21 cellular contexts compared by ENCODE assay signal in genomic region chr10:121500591-121501341, GRCh38.
DNase-seq lines count a peak whose midpoint lies in the region; TF ChIP-seq lines count a peak whose summit lies in the region.
"Had no signal": no experiment of that assay in that cellular context is flagged by ENCODE, and none has a peak within 500 bp of the region (broad histone marks: within the 10 kb centered on the region; RNA-seq: fewer than 3 reads in every experiment).

No MANE protein-coding gene starts in this region.

- intact Hi-C loops in stomach (cut with DNase I; ENCODE audit: low total_unique reads) = no loop called here

- H2AFZ ChIP-seq in trophoblast cell (ENCODE audit: insufficient read depth, low read length, poor library complexity) = no peak overlapping the region

- no peaks in the 10 kb centered on the region for H3K4me1 ChIP-seq in endodermal cell (ENCODE audit: control insufficient read depth, insufficient read depth, low read length)
- peaks cover 0 to 3% of the 10 kb centered on the region in 2 experiments for H3K4me1 ChIP-seq in trophoblast cell (ENCODE audit: control insufficient read depth in 1 of 2, insufficient read depth in 2 of 2, low read length in 2 of 2)
- H3K4me1 ChIP-seq in stomach = peaks cover 0 to 5% (median 2%) of the 10 kb centered on the region in 4 donors
- H3K4me1 ChIP-seq: Peyer's patch had no signal

- no peak overlapping the region for H4K8ac ChIP-seq in trophoblast cell (ENCODE audit: low read depth, low read length)

- H3K4me3 ChIP-seq in endodermal cell (ENCODE audit: low read length) (no peak overlapping the region), trophoblast cell (ENCODE audit: low read depth, low read length) (no peak overlapping the region), stomach (no peak overlapping the region)
- H3K4me3 ChIP-seq: Peyer's patch had no signal

- no peak for TF ChIP-seq POLR2A in stomach (IDR thresholded peaks at IDR 0.05)

- H3K9me3 ChIP-seq in endodermal cell (ENCODE audit: control insufficient read depth, low read length) = no peaks in the 10 kb centered on the region
- no peaks in the 10 kb centered on the region for H3K9me3 ChIP-seq in trophoblast cell (ENCODE audit: insufficient read depth, low read depth, low read length)
- H3K9me3 ChIP-seq in stomach = no peaks in the 10 kb centered on the region
- H3K9me3 ChIP-seq: BE2C, Peyer's patch had no signal

- DNase-seq in D341Med (ENCODE audit: low spot score) (peak; percentile 25), NCI-H1048 (lab: John Stamatoyannopoulos, UW) (peak; percentile 27), endodermal cell (no peak), trophoblast cell (peak; percentile 59 to 84), NCI-H2081 treated with DMSO at 0.1 percent for 48 hours (lab: John Stamatoyannopoulos, UW) (no peak), hepatic stellate cell (ENCODE audit: low spot score) (no peak), hippocampal formation (lab: John Stamatoyannopoulos, UW) (no peak), stomach (no peak)
- DNase-seq: BE2C; CD4-positive, CD25-positive, alpha-beta regulatory T cell; COR-L47; DMS153; GF-D8; KBM-7; MV-4-11; NCI-H1417; NCI-H187; NCI-H226; NCI-H69; NK-92 treated with Interleukin-12 subunit alpha and Interleukin-12 subunit beta, amount 100 ng/mL, for 24 hours; Peyer's patch had no signal

- no peaks in the 10 kb centered on the region for H3K79me2 ChIP-seq in trophoblast cell (ENCODE audit: control insufficient read depth, insufficient read depth, low read length, poor library complexity)

- no peaks in the 10 kb centered on the region for H3K79me1 ChIP-seq in trophoblast cell (ENCODE audit: low read length)

- H3K9me3 Mint-ChIP-seq in endodermal cell = no peaks in the 10 kb centered on the region
- H3K9me3 Mint-ChIP-seq: CD4-positive, CD25-positive, alpha-beta regulatory T cell had no signal

- H3K4me2 ChIP-seq in trophoblast cell (ENCODE audit: low read length) = no peak overlapping the region

- H3K36me3 Mint-ChIP-seq in endodermal cell (ENCODE audit: low read depth) = peaks cover 87% of the 10 kb centered on the region
- H3K36me3 Mint-ChIP-seq: CD4-positive, CD25-positive, alpha-beta regulatory T cell had no signal

- H3K4me1 Mint-ChIP-seq in endodermal cell = peaks cover 8% of the 10 kb centered on the region
- H3K4me1 Mint-ChIP-seq: CD4-positive, CD25-positive, alpha-beta regulatory T cell had no signal

- H4K91ac ChIP-seq in trophoblast cell (ENCODE audit: low read depth, low read length) = no peak overlapping the region

- H3K18ac ChIP-seq in trophoblast cell (ENCODE audit: low read length) = no peak overlapping the region

- TF ChIP-seq CTCF in endodermal cell (conservative IDR thresholded peaks at IDR 0.05) (no peak), stomach (IDR thresholded peaks at IDR 0.05) (no peak)

- peaks cover 70% of the 10 kb centered on the region for H3K36me3 ChIP-seq in endodermal cell (ENCODE audit: control insufficient read depth, insufficient read depth, low read length)
- peaks cover 5 to 6% of the 10 kb centered on the region in 2 experiments for H3K36me3 ChIP-seq in trophoblast cell (ENCODE audit: control insufficient read depth in 1 of 2, insufficient read depth in 2 of 2, low read length in 2 of 2)
- H3K36me3 ChIP-seq in stomach = peaks cover 3 to 19% (median 9%) of the 10 kb centered on the region in 4 donors
- H3K36me3 ChIP-seq: BE2C, Peyer's patch had no signal

- no peak overlapping the region for H2BK12ac ChIP-seq in trophoblast cell (ENCODE audit: low read length)

- H3K4ac ChIP-seq in trophoblast cell (ENCODE audit: low read depth, low read length) = no peak overlapping the region

- TF ChIP-seq EP300 in stomach (IDR thresholded peaks at IDR 0.05) = no peak

- 96% methylated on average over 12 to 19 of the region's 19 CpGs for WGBS in endodermal cell (ENCODE audit: insufficient coverage in 1 of 2, insufficient read length in 1 of 2), 2 experiments
- no CpG with 5 or more reads among the region's 19 CpGs for WGBS in trophoblast cell (ENCODE audit: extremely low coverage, insufficient coverage, insufficient read length)
- WGBS in stomach, 5 donors = 58 to 72% (median 66%) methylated on average over 19 of the region's 19 CpGs

- H3K14ac ChIP-seq in trophoblast cell (ENCODE audit: low read length) = no peak overlapping the region

- H3K23ac ChIP-seq in trophoblast cell (ENCODE audit: low read length) = no peak overlapping the region

- H2BK120ac ChIP-seq in trophoblast cell (ENCODE audit: insufficient read depth, low read length, poor library complexity) = no peak overlapping the region

- H2AK5ac ChIP-seq in trophoblast cell (ENCODE audit: low read length) = no peak overlapping the region

- peak overlapping the region; percentile 53 for H3K27ac Mint-ChIP-seq in endodermal cell
- H3K27ac Mint-ChIP-seq: CD4-positive, CD25-positive, alpha-beta regulatory T cell had no signal

- H3K27me3 ChIP-seq in endodermal cell (ENCODE audit: control insufficient read depth, insufficient read depth, low read length, poor library complexity, severe bottlenecking) (no peaks in the 10 kb centered on the region), trophoblast cell (ENCODE audit: insufficient read depth, low read length) (no peaks in the 10 kb centered on the region), stomach (no peaks in the 10 kb centered on the region)
- H3K27me3 ChIP-seq: BE2C, Peyer's patch had no signal

- H3K9ac ChIP-seq in endodermal cell (ENCODE audit: extremely low read depth, low read length, poor library complexity, severe bottlenecking) (no peak overlapping the region), trophoblast cell (ENCODE audit: low read length) (no peak overlapping the region)

- H3K27me3 Mint-ChIP-seq in endodermal cell (ENCODE audit: insufficient read depth) = no peaks in the 10 kb centered on the region
- H3K27me3 Mint-ChIP-seq: CD4-positive, CD25-positive, alpha-beta regulatory T cell had no signal

- no peak overlapping the region for H4K12ac ChIP-seq in trophoblast cell (ENCODE audit: low read depth, low read length)

- H3K4me3 Mint-ChIP-seq in endodermal cell = no peak overlapping the region
- H3K4me3 Mint-ChIP-seq: CD4-positive, CD25-positive, alpha-beta regulatory T cell had no signal

- no peak overlapping the region for H3K27ac ChIP-seq in endodermal cell (ENCODE audit: low read depth, low read length)
- H3K27ac ChIP-seq in trophoblast cell (ENCODE audit: low read depth, low read length) = no peak overlapping the region
- no peak overlapping the region for H3K27ac ChIP-seq in stomach
- H3K27ac ChIP-seq: Peyer's patch had no signal

- H2BK5ac ChIP-seq in trophoblast cell (ENCODE audit: low read depth, low read length, poor library complexity) = no peak overlapping the region

Comparison
In these comparisons a context has a peak if more than half of its experiments do, and no peak if none do; other contexts are left out.
1. DNase-seq: peak in D341Med (single experiment), NCI-H1048 (single experiment) and trophoblast cell (2 of 2); none in endodermal cell (single experiment), NCI-H2081 treated with DMSO at 0.1 percent for 48 hours (single experiment), hepatic stellate cell (single experiment), hippocampal formation (0 of 2) and stomach (single experiment).